Comparison of ENCODE assay signal across 9 cellular contexts in genomic region chr13:60654405-60654804, GRCh38.
A peak's percentile ranks its signal among the peaks of the same experiment; 100 is the strongest.
DNase-seq lines count a peak whose midpoint lies in the region; ATAC-seq, FAIRE-seq and TF ChIP-seq lines count a peak whose summit lies in the region.
"Had no signal": no experiment of that assay in that cellular context is flagged by ENCODE, and none has a peak within 500 bp of the region (broad histone marks: within the 10 kb centered on the region; RNA-seq: fewer than 3 reads in every experiment).

No MANE protein-coding gene starts in this region.

- H3K9me3 ChIP-seq in smooth muscle cell (replicated peaks; ENCODE audit: low read depth), result no peaks in the 10 kb centered on the region

- TF ChIP-seq POLR2A in GM12891 (IDR thresholded peaks at IDR 0.05; ENCODE audit: low read depth, low read length), result no peak

- peak; percentile 60 for TF ChIP-seq CTCF in RWPE1 (conservative IDR thresholded peaks at IDR 0.05; ENCODE audit: low read depth)
- peak; percentile 44 for TF ChIP-seq CTCF in smooth muscle cell (IDR thresholded peaks at IDR 0.05; ENCODE audit: borderline replicate concordance, insufficient read depth, poor library complexity, severe bottlenecking)

- WGBS in smooth muscle cell (ENCODE audit: low lambda C conversion rate), result 25% methylated on average over 1 of the region's 1 CpG

- no peak overlapping the region for H3K9ac ChIP-seq in smooth muscle cell (ENCODE audit: low read depth)
- H3K9ac ChIP-seq: BLaER1 treated with 17β-estradiol and CSF1 and Interleukin-3, amounts not matched to agents 10 nM and 100 nM had no signal

- no peak overlapping the region for H3K4me3 Mint-ChIP-seq in stimulated activated naive CD8-positive, alpha-beta T cell treated with anti-CD3 and anti-CD28 coated beads, Interleukin-15, amount 100 ng/mL, for 72 hours

- CTCF ChIA-PET in RWPE1 (lab: Yijun Ruan, JAX), result interaction anchor here (0.7 kb wide), 2 partner anchors 13 to 326 kb away, joined by 3 to 4 read pairs; no protein-coding TSS in a partner anchor

- peak; percentile 5 for DNase-seq in NCI-H2107 treated with DMSO at 0.1 percent for 48 hours (lab: John Stamatoyannopoulos, UW; ENCODE audit: unreplicated experiment)
- no peak for DNase-seq in NCI-H2107 (lab: John Stamatoyannopoulos, UW)
- DNase-seq in RWPE1 (ENCODE audit: low spot score), result peak; percentile 14
- DNase-seq in globus pallidus (ENCODE audit: low spot score), result peak; percentile 38
- no peak for DNase-seq in smooth muscle cell (lab: John Stamatoyannopoulos, UW; ENCODE audit: unreplicated experiment)
- no peak for DNase-seq in stimulated activated naive CD8-positive, alpha-beta T cell treated with anti-CD3 and anti-CD28 coated beads, Interleukin-15, amount 100 ng/mL, for 72 hours
- no peak for DNase-seq in GM12891 (ENCODE audit: insufficient read length, low spot score)
- DNase-seq in NCI-H774 (lab: John Stamatoyannopoulos, UW), result no peak

- no peak overlapping the region for H3K4me3 ChIP-seq in smooth muscle cell
- H3K4me3 ChIP-seq: BLaER1 treated with 17β-estradiol and CSF1 and Interleukin-3, amounts not matched to agents 10 nM and 100 nM had no signal

- no peaks in the 10 kb centered on the region for H3K27me3 Mint-ChIP-seq in stimulated activated naive CD8-positive, alpha-beta T cell treated with anti-CD3 and anti-CD28 coated beads, Interleukin-15, amount 100 ng/mL, for 72 hours

- no peak overlapping the region for H3K27ac Mint-ChIP-seq in stimulated activated naive CD8-positive, alpha-beta T cell treated with anti-CD3 and anti-CD28 coated beads, Interleukin-15, amount 100 ng/mL, for 72 hours

- no peaks in the 10 kb centered on the region for H3K36me3 ChIP-seq in smooth muscle cell (ENCODE audit: low read depth)
- H3K36me3 ChIP-seq: BLaER1 treated with 17β-estradiol and CSF1 and Interleukin-3, amounts not matched to agents 10 nM and 100 nM had no signal

- no peaks in the 10 kb centered on the region for H3K79me2 ChIP-seq in smooth muscle cell (ENCODE audit: low read depth)

- H3K27me3 ChIP-seq in smooth muscle cell (ENCODE audit: low read depth), result no peaks in the 10 kb centered on the region
- H3K27me3 ChIP-seq: BLaER1 treated with 17β-estradiol and CSF1 and Interleukin-3, amounts not matched to agents 10 nM and 100 nM had no signal

- H2AFZ ChIP-seq in smooth muscle cell (ENCODE audit: low read depth), result no peak overlapping the region

- ATAC-seq in stimulated activated naive CD8-positive, alpha-beta T cell treated with anti-CD3 and anti-CD28 coated beads, Interleukin-15, amount 100 ng/mL, for 72 hours, result no peak

- H3K4me1 ChIP-seq in smooth muscle cell (ENCODE audit: low read depth), result no peaks in the 10 kb centered on the region

- H3K4me1 Mint-ChIP-seq in stimulated activated naive CD8-positive, alpha-beta T cell treated with anti-CD3 and anti-CD28 coated beads, Interleukin-15, amount 100 ng/mL, for 72 hours, result no peaks in the 10 kb centered on the region

- no peak overlapping the region for H3K4me2 ChIP-seq in smooth muscle cell
- H3K4me2 ChIP-seq: BLaER1 treated with 17β-estradiol and CSF1 and Interleukin-3, amounts not matched to agents 10 nM and 100 nM had no signal

- no peaks in the 10 kb centered on the region for H4K20me1 ChIP-seq in smooth muscle cell (ENCODE audit: low read depth)
- H4K20me1 ChIP-seq: BLaER1 treated with 17β-estradiol and CSF1 and Interleukin-3, amounts not matched to agents 10 nM and 100 nM had no signal

- H3K9me3 Mint-ChIP-seq in stimulated activated naive CD8-positive, alpha-beta T cell treated with anti-CD3 and anti-CD28 coated beads, Interleukin-15, amount 100 ng/mL, for 72 hours, result peaks cover 4 to 7% of the 10 kb centered on the region in 2 donors

- POLR2A ChIA-PET in RWPE1 (lab: Yijun Ruan, JAX; ENCODE audit: low non-redundant PET), result no interaction called here

- H3F3A ChIP-seq in smooth muscle cell (ENCODE audit: low read depth), result no peaks in the 10 kb centered on the region

- FAIRE-seq in GM12891 (lab: Jason Lieb, UNC), result no peak

- H3K27ac ChIP-seq in RWPE1 (no peak overlapping the region), smooth muscle cell (ENCODE audit: low read depth) (no peak overlapping the region)
- H3K27ac ChIP-seq: BLaER1 treated with 17β-estradiol and CSF1 and Interleukin-3, amounts not matched to agents 10 nM and 100 nM had no signal

TF ChIP-seq in GM12891, 5 proteins besides CTCF, POLR2A, EP300 and RAD21:
- TF ChIP-seq TAF1 (IDR thresholded peaks at IDR 0.05; ENCODE audit: low read depth, low read length), result no peak
- TF ChIP-seq SPI1 (IDR thresholded peaks at IDR 0.05; ENCODE audit: low read depth, low read length), result no peak
- TF ChIP-seq POU2F2 (IDR thresholded peaks at IDR 0.05; ENCODE audit: low read depth, low read length), result no peak
- TF ChIP-seq POLR2AphosphoS5 (IDR thresholded peaks at IDR 0.05; ENCODE audit: low read depth, low read length), result no peak

Comparison
In these comparisons a context has a peak if more than half of its experiments do, and no peak if none do; other contexts are left out.
1. DNase-seq: peak in NCI-H2107 treated with DMSO at 0.1 percent for 48 hours (single experiment), RWPE1 (single experiment) and globus pallidus (single experiment); none in NCI-H2107 (single experiment), smooth muscle cell (single experiment), stimulated activated naive CD8-positive, alpha-beta T cell treated with anti-CD3 and anti-CD28 coated beads, Interleukin-15, amount 100 ng/mL, for 72 hours (0 of 2), GM12891 (single experiment) and NCI-H774 (single experiment).